ENCODE assay signal across 9 cellular contexts in genomic region chr3:158110658-158111018, GRCh38. TPM values are rescaled to one million over a fixed set of nuclear protein-coding genes. Genes with fewer than 3 reads are reported as not detected.
DNase-seq lines count a peak whose midpoint lies in the region; ATAC-seq, FAIRE-seq and TF ChIP-seq lines count a peak whose summit lies in the region.
"Had no signal": no experiment of that assay in that cellular context is flagged by ENCODE, and none has a peak within 500 bp of the region (broad histone marks: within the 10 kb centered on the region; RNA-seq: fewer than 3 reads in every experiment).

No MANE protein-coding gene starts in this region.

- no peak overlapping the region for H3K27ac ChIP-seq in HUES6 (ENCODE audit: low read depth, low read length)
- H3K27ac ChIP-seq in colonic mucosa: peak overlapping the region; percentile 75
- peak overlapping the region; percentile 68 for H3K27ac ChIP-seq in neural cell (ENCODE audit: low read length)

- ATAC-seq in GM18867 (IDR thresholded peaks at IDR 0.05; ENCODE audit: unreplicated experiment) (no peak), GM21528 (IDR thresholded peaks at IDR 0.05; ENCODE audit: low FRiP score, unreplicated experiment) (no peak)

- H3K27me3 ChIP-seq in HUES6 (ENCODE audit: control insufficient read depth, insufficient read depth, low read length): peaks cover 41% of the 10 kb centered on the region
- peaks cover 29% of the 10 kb centered on the region for H3K27me3 ChIP-seq in colonic mucosa
- peaks cover 41% of the 10 kb centered on the region for H3K27me3 ChIP-seq in neural cell (ENCODE audit: insufficient read depth, low read depth, low read length)

- no peaks in the 10 kb centered on the region for H3K9me2 ChIP-seq in neural cell (ENCODE audit: insufficient read depth, low read length)

- no peak for TF ChIP-seq RAD21 in neural cell (conservative IDR thresholded peaks at IDR 0.05)

- intact Hi-C loops in colonic mucosa (cut with DNase I): no loop called here

- no peaks in the 10 kb centered on the region for H3K9me3 ChIP-seq in HUES6 (ENCODE audit: control insufficient read depth, insufficient read depth, low read depth, low read length)
- H3K9me3 ChIP-seq in colonic mucosa: no peaks in the 10 kb centered on the region
- no peaks in the 10 kb centered on the region for H3K9me3 ChIP-seq in neural cell (ENCODE audit: low read length)

- H2AFZ ChIP-seq in neural cell (ENCODE audit: low read depth, low read length): peak overlapping the region; percentile 62

- TF ChIP-seq POLR2A in GM12891 (IDR thresholded peaks at IDR 0.05; ENCODE audit: low read depth, low read length): no peak

- peaks cover 13% of the 10 kb centered on the region for H3K79me2 ChIP-seq in neural cell (replicated peaks; ENCODE audit: insufficient read depth, low read length)

- peak overlapping the region; percentile 86 for H3K4me3 ChIP-seq in HUES6 (ENCODE audit: low read depth, low read length)
- peak overlapping the region; percentile 85 for H3K4me3 ChIP-seq in colonic mucosa
- H3K4me3 ChIP-seq in neural cell (ENCODE audit: low read length): peak overlapping the region; percentile 83

- H3K9ac ChIP-seq in HUES6 (ENCODE audit: low read length) (peak overlapping the region; percentile 86), colonic mucosa (ENCODE audit: low read depth in 2 of 2, low read length in 2 of 2) (peak overlapping the region; percentile 77 to 92), neural cell (ENCODE audit: low read length) (peak overlapping the region; percentile 73)

- DNase-seq in GM12891 (ENCODE audit: insufficient read length, low spot score): no peak
- DNase-seq in colonic mucosa: no peak
- no peak for DNase-seq in anterior cingulate cortex (lab: John Stamatoyannopoulos, UW)
- no peak for DNase-seq in NCI-H1436 (lab: John Stamatoyannopoulos, UW)

- peak; percentile 47 for FAIRE-seq in GM12891 (lab: Jason Lieb, UNC)

- TF ChIP-seq EP300 in neural cell (conservative IDR thresholded peaks at IDR 0.05; ENCODE audit: poor library complexity, severe bottlenecking): no peak

- H4K20me1 ChIP-seq in neural cell (ENCODE audit: insufficient read depth): no peaks in the 10 kb centered on the region

- TF ChIP-seq CTCF in colonic mucosa (IDR thresholded peaks at IDR 0.05): no peak
- no peak for TF ChIP-seq CTCF in neural cell (IDR thresholded peaks at IDR 0.05; ENCODE audit: poor library complexity, severe bottlenecking)

- peak overlapping the region; percentile 92 for H3K4me2 ChIP-seq in neural cell (ENCODE audit: low read length)

- H3K36me3 ChIP-seq in HUES6 (ENCODE audit: control insufficient read depth, insufficient read depth, low read length) (no peaks in the 10 kb centered on the region), colonic mucosa (no peaks in the 10 kb centered on the region), neural cell (ENCODE audit: insufficient read depth, low read length) (no peaks in the 10 kb centered on the region)

- peaks cover 7% of the 10 kb centered on the region; the same call in 1 of the 2 replicates for H3K4me1 ChIP-seq in HUES6 (ENCODE audit: control insufficient read depth, insufficient read depth, low read length)
- H3K4me1 ChIP-seq in colonic mucosa: peaks cover 6% of the 10 kb centered on the region

- no peaks in the 10 kb centered on the region for H3F3A ChIP-seq in neural cell (ENCODE audit: insufficient read depth, low read length, poor library complexity, severe bottlenecking)

TF ChIP-seq in GM12891, 5 proteins besides CTCF, POLR2A, EP300 and RAD21:
- TF ChIP-seq PAX5 (IDR thresholded peaks at IDR 0.05; ENCODE audit: insufficient read depth, low read length, severe bottlenecking) (no peak), TAF1 (IDR thresholded peaks at IDR 0.05; ENCODE audit: low read depth, low read length) (no peak)

TF ChIP-seq in neural cell, 6 proteins besides CTCF, POLR2A, EP300 and RAD21:
- TF ChIP-seq POLR2AphosphoS5 (IDR thresholded peaks at IDR 0.05): no peak
- no peak for TF ChIP-seq SMC3 (conservative IDR thresholded peaks at IDR 0.05; ENCODE audit: poor library complexity)
- no peak for TF ChIP-seq TAF1 (IDR thresholded peaks at IDR 0.05; ENCODE audit: low read depth)
- TF ChIP-seq MXI1 (conservative IDR thresholded peaks at IDR 0.05; ENCODE audit: poor library complexity, severe bottlenecking): no peak
- TF ChIP-seq EZH2 (IDR thresholded peaks at IDR 0.05; ENCODE audit: borderline replicate concordance, insufficient read depth, low read length, poor library complexity, severe bottlenecking): no peak
- TF ChIP-seq REST (IDR thresholded peaks at IDR 0.05; ENCODE audit: borderline replicate concordance): no peak

RNA-seq across cellular contexts. Expression of gene RSRC1, which starts 0.7 kb away (rescaled TPM):
- polyA plus RNA-seq in GM12891 (2012; ENCODE audit: low read depth, missing spikeins): 18.0 TPM
- total RNA-seq in colonic mucosa: 10 to 100 TPM; 28.5 to 32.0 TPM
- 22.6 and 28.1 TPM in 2 replicates for polyA plus RNA-seq in neural cell
- 57.5 and 69.6 TPM in 2 replicates for polyA minus RNA-seq in neural cell

RNA-seq across cellular contexts. Expression of gene SHOX2, which starts 4.4 kb away (rescaled TPM):
- not detected for polyA plus RNA-seq in GM12891 (2012; ENCODE audit: low read depth, missing spikeins)
- total RNA-seq in colonic mucosa: not detected
- not detected in 2 replicates for polyA plus RNA-seq in neural cell
- polyA minus RNA-seq in neural cell: not detected in 2 replicates
- total RNA-seq: T-helper 2 cell treated with Interferon-gamma antibody and Interleukin-4, amounts not matched to agents 100 ng/mL and 5 ng/mL, for 36 hours had no signal
